Comparison of ENCODE assay signal across 12 cellular contexts in the genomic region with DNA sequence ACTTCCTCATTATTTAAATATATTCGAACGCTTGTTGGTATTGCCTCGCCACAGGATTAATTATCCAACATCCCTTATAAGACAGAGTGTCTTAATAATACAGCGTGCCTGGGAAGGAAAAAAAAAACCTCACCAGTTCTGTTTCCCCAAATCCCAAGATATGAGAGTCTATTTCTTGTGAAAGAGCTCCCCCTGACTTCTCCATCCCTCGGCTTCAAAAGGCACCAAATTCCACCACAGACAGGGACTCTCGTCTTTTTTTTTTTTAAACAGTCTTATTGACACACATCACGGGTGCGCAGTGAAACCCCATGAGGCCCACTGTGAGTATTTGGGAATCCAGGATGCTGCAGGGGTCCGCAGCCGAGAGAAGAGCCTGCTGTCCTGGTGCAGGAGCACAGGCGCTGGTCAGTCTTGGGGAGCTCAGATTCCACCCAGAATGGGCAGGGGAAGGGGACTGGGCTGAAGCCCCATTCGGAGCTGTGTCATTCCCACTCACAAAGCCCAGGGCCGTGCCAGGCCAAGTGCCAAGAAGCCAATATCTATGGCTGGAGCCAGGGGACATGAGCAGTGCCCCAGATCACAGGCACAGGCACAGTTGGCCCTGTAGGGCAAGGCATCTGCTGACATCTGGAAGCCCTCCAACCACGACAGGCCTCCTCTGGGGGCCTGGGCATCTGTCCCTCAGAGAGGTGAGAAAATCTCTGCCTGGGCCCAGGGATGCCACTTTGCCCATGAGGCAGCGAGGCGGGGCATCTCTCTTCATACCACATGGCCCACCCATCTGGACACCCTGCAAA.
DNase-seq lines count a peak whose midpoint lies in the region; ATAC-seq and TF ChIP-seq lines count a peak whose summit lies in the region.
"Had no signal": no experiment of that assay in that cellular context is flagged by ENCODE, and none has a peak within 500 bp of the region (broad histone marks: within the 10 kb centered on the region; RNA-seq: fewer than 3 reads in every experiment).

No MANE protein-coding gene starts in this region.

- H3K79me2 ChIP-seq in GM23248 (ENCODE audit: insufficient read depth): no peaks in the 10 kb centered on the region

- POLR2A ChIA-PET in activated CD4-positive, alpha-beta memory T cell treated with anti-CD3 and anti-CD28 coated beads, Interleukin-2, amount 10 ng/mL, durations not matched to agents 7 days and 5 days (lab: Charles Lee): interaction anchor here (0.9 to 2.9 kb wide), 5 partner anchors 8 to 68 kb away, joined by 3 to 14 read pairs (median 4); no protein-coding TSS in a partner anchor

- no peaks in the 10 kb centered on the region for H3K4me1 ChIP-seq in GM23248 (ENCODE audit: insufficient read depth)
- peaks cover 0 to 7% (median 3%) of the 10 kb centered on the region in 4 donors for H3K4me1 ChIP-seq in stomach
- H3K4me1 ChIP-seq: SJSA1 had no signal

- no peaks in the 10 kb centered on the region for H3K9me2 ChIP-seq in GM23248 (ENCODE audit: insufficient read depth)

- 38 to 53% methylated on average over 16 of the region's 16 CpGs for WGBS in GM23248 (ENCODE audit: low coverage in 1 of 2, low lambda C conversion rate in 2 of 2, missing lambda C conversion rate in 2 of 2), 2 experiments
- WGBS in stomach, 5 donors: 60 to 80% (median 71%) methylated on average over 12 to 16 of the region's 16 CpGs

- H3K9me3 Mint-ChIP-seq in activated CD4-positive, alpha-beta memory T cell treated with anti-CD3 and anti-CD28 coated beads, Interleukin-2, amount 10 ng/mL, durations not matched to agents 7 days and 5 days: no peaks in the 10 kb centered on the region
- H3K9me3 Mint-ChIP-seq: mesothelial cell of epicardium had no signal

- CTCF ChIA-PET in activated CD4-positive, alpha-beta memory T cell treated with anti-CD3 and anti-CD28 coated beads, Interleukin-2, amount 10 ng/mL, durations not matched to agents 7 days and 5 days (lab: Charles Lee): interaction anchor here (1.1 to 1.9 kb wide), 3 partner anchors 12 to 15 kb away, joined by 3 to 7 read pairs (median 3); no protein-coding TSS in a partner anchor

- no peak overlapping the region for H3K4me2 ChIP-seq in GM23248 (ENCODE audit: unreplicated experiment)

- no peak overlapping the region for H3K9ac ChIP-seq in GM23248

- H3K27me3 ChIP-seq in GM23248 (replicated peaks; ENCODE audit: insufficient read depth): no peaks in the 10 kb centered on the region
- peaks cover 0 to 10% (median 0%) of the 10 kb centered on the region in 3 donors for H3K27me3 ChIP-seq in stomach
- H3K27me3 ChIP-seq: SJSA1 had no signal

- DNase-seq in AG09309 (ENCODE audit: low read depth): no peak
- DNase-seq in GM23248: peak; percentile 8
- no peak for DNase-seq in activated CD4-positive, alpha-beta memory T cell treated with anti-CD3 and anti-CD28 coated beads, Interleukin-2, amount 10 ng/mL, durations not matched to agents 7 days and 5 days
- no peak for DNase-seq in left cardiac atrium
- no peak for DNase-seq in stomach
- no peak for DNase-seq in kidney glomerular epithelial cell (lab: John Stamatoyannopoulos, UW)
- DNase-seq: activated CD8-positive, alpha-beta memory T cell treated with anti-CD3 and anti-CD28 coated beads, Interleukin-2, amount 50 U/mL, for 48 hours had no signal

- peak; percentile 25 to 72 for ATAC-seq in left cardiac atrium
- no peak for ATAC-seq in GM19463 (IDR thresholded peaks at IDR 0.05; ENCODE audit: unreplicated experiment)
- no peak for ATAC-seq in HG03342 (IDR thresholded peaks at IDR 0.05; ENCODE audit: unreplicated experiment)

- H3K4me3 ChIP-seq in AG09309 (ENCODE audit: control insufficient read depth, low read depth, low read length) (no peak overlapping the region), GM23248 (no peak overlapping the region), stomach (no peak overlapping the region)
- H3K4me3 ChIP-seq: coronary artery, SJSA1 had no signal

- H3K36me3 ChIP-seq in GM23248 (ENCODE audit: low read depth) (no peaks in the 10 kb centered on the region), stomach (no peaks in the 10 kb centered on the region)
- H3K36me3 ChIP-seq: SJSA1 had no signal

- H3K27ac ChIP-seq in GM23248 (no peak overlapping the region), stomach (no peak overlapping the region)
- H3K27ac ChIP-seq: coronary artery, SJSA1 had no signal

- no peak for TF ChIP-seq POLR2A in stomach (IDR thresholded peaks at IDR 0.05)

- intact Hi-C loops in left cardiac atrium (cut with DNase I) (no loop called here), stomach (cut with DNase I; ENCODE audit: low total_unique reads) (no loop called here)

- no peaks in the 10 kb centered on the region for H3F3A ChIP-seq in GM23248 (ENCODE audit: insufficient read depth)

- H3K27me3 Mint-ChIP-seq in activated CD4-positive, alpha-beta memory T cell treated with anti-CD3 and anti-CD28 coated beads, Interleukin-2, amount 10 ng/mL, durations not matched to agents 7 days and 5 days: no peaks in the 10 kb centered on the region

- H3K4me1 Mint-ChIP-seq in activated CD4-positive, alpha-beta memory T cell treated with anti-CD3 and anti-CD28 coated beads, Interleukin-2, amount 10 ng/mL, durations not matched to agents 7 days and 5 days: peaks cover 99% of the 10 kb centered on the region

- no peak overlapping the region for H3K4me3 Mint-ChIP-seq in activated CD4-positive, alpha-beta memory T cell treated with anti-CD3 and anti-CD28 coated beads, Interleukin-2, amount 10 ng/mL, durations not matched to agents 7 days and 5 days
- H3K4me3 Mint-ChIP-seq: mesothelial cell of epicardium had no signal

- no peaks in the 10 kb centered on the region for H4K20me1 ChIP-seq in GM23248 (ENCODE audit: insufficient read depth)

- no peak overlapping the region for H2AFZ ChIP-seq in GM23248

- in situ Hi-C loops in GM23248 (cut with MboI): no loop called here

- peaks cover 69% of the 10 kb centered on the region for H3K36me3 Mint-ChIP-seq in activated CD4-positive, alpha-beta memory T cell treated with anti-CD3 and anti-CD28 coated beads, Interleukin-2, amount 10 ng/mL, durations not matched to agents 7 days and 5 days (ENCODE audit: low read depth)

- H3K9me3 ChIP-seq in GM23248 (ENCODE audit: low read depth): no peaks in the 10 kb centered on the region
- no peaks in the 10 kb centered on the region for H3K9me3 ChIP-seq in stomach
- H3K9me3 ChIP-seq: SJSA1 had no signal

- H3K27ac Mint-ChIP-seq in activated CD4-positive, alpha-beta memory T cell treated with anti-CD3 and anti-CD28 coated beads, Interleukin-2, amount 10 ng/mL, durations not matched to agents 7 days and 5 days: peak overlapping the region; percentile 54
- H3K27ac Mint-ChIP-seq: mesothelial cell of epicardium had no signal

- TF ChIP-seq CTCF in AG09309 (IDR thresholded peaks at IDR 0.05; ENCODE audit: control insufficient read depth, insufficient read depth, low read depth, low read length, missing control alignments): peak; percentile 15
- no peak for TF ChIP-seq CTCF in stomach (IDR thresholded peaks at IDR 0.05)

- TF ChIP-seq EP300 in stomach (IDR thresholded peaks at IDR 0.05): no peak

Comparison
In these comparisons a context has a peak if more than half of its experiments do, and no peak if none do; other contexts are left out.
1. ATAC-seq: peak in left cardiac atrium (2 of 2); none in GM19463 (single experiment) and HG03342 (single experiment).